8 cellular contexts compared by ENCODE assay signal in genomic region chr1:206769331-206769731, GRCh38. TPM values are rescaled to one million over a fixed set of nuclear protein-coding genes. Genes with fewer than 3 reads are reported as not detected.
A peak's percentile ranks its signal among the peaks of the same experiment; 100 is the strongest.
DNase-seq lines count a peak whose midpoint lies in the region; ATAC-seq and TF ChIP-seq lines count a peak whose summit lies in the region.

No MANE protein-coding gene starts in this region.

- CTCF ChIA-PET in activated B cell treated with CpG ODN at 0.5 μM for 24 hours (lab: Charles Lee) (interaction anchor here (0.7 to 8.2 kb wide), 3 partner anchors 30 to 40 kb away, joined by 3 to 49 read pairs (median 3); no protein-coding TSS in a partner anchor), HEK293T (lab: Yijun Ruan, JAX) (interaction anchor here (0.6 kb wide), 1 partner anchor 11 kb away, joined by 3 read pairs; no protein-coding TSS in a partner anchor)

- H3K4me1 Mint-ChIP-seq in activated B cell treated with CpG ODN at 0.5 μM for 24 hours, result peaks cover 81% of the 10 kb centered on the region

- POLR2A ChIA-PET in activated B cell treated with CpG ODN at 0.5 μM for 24 hours (lab: Charles Lee), result interaction anchor here (0.7 to 8.0 kb wide), 9 partner anchors 13 to 34 kb away, joined by 3 to 67 read pairs (median 4); no protein-coding TSS in a partner anchor
- POLR2A ChIA-PET in HEK293T (lab: Yijun Ruan, JAX), result no interaction called here

- intact Hi-C loops in activated B cell treated with CpG ODN at 0.5 μM for 24 hours (cut with micrococcal nuclease), result no loop called here

- peak overlapping the region; percentile 42 for H3K4me3 Mint-ChIP-seq in activated B cell treated with CpG ODN at 0.5 μM for 24 hours

- peak overlapping the region; percentile 59 for H3K27ac Mint-ChIP-seq in activated B cell treated with CpG ODN at 0.5 μM for 24 hours

- TF ChIP-seq CTCF in activated B cell treated with CpG ODN at 0.5 μM for 24 hours (IDR thresholded peaks at IDR 0.05), result no peak

- H3K27me3 Mint-ChIP-seq in activated B cell treated with CpG ODN at 0.5 μM for 24 hours, result no peaks in the 10 kb centered on the region

- ATAC-seq in GM18868 (IDR thresholded peaks at IDR 0.05; ENCODE audit: unreplicated experiment), result peak; percentile 64
- peak; percentile 54 for ATAC-seq in HG02642 (IDR thresholded peaks at IDR 0.05; ENCODE audit: poor library complexity, unreplicated experiment)
- peak; percentile 59 for ATAC-seq in activated B cell treated with CpG ODN at 0.5 μM for 24 hours (ENCODE audit: low read depth)

- no peaks in the 10 kb centered on the region for H3K36me3 Mint-ChIP-seq in activated B cell treated with CpG ODN at 0.5 μM for 24 hours (ENCODE audit: low read depth)

- DNase-seq in activated B cell treated with CpG ODN at 0.5 μM for 24 hours, result no peak
- DNase-seq in stimulated activated CD4-positive, alpha-beta T cell treated with anti-CD3 and anti-CD28 coated beads, Interleukin-12 subunit alpha, Interleukin-12 subunit beta, amount 100 ng/mL, for 48 hours (ENCODE audit: low read depth in 2 of 3, low spot score in 1 of 3), result peak; percentile 52 to 63 (median 62)
- no peak for DNase-seq in GDM1 (lab: John Stamatoyannopoulos, UW)
- no peak for DNase-seq in D341Med (ENCODE audit: low spot score)
- no peak for DNase-seq in NCI-H1105 (lab: John Stamatoyannopoulos, UW)
- no peak for DNase-seq in HEK293T (ENCODE audit: extremely low spot score)

- peaks cover 1% of the 10 kb centered on the region for H3K9me3 Mint-ChIP-seq in activated B cell treated with CpG ODN at 0.5 μM for 24 hours

TF ChIP-seq in HEK293T, 16 proteins besides CTCF, POLR2A, EP300 and RAD21:
- TF ChIP-seq TARDBP (IDR thresholded peaks at IDR 0.05) (no peak), LEF1 (IDR thresholded peaks at IDR 0.05; ENCODE audit: borderline replicate concordance) (no peak), ZNF384 (IDR thresholded peaks at IDR 0.05) (no peak), BHLHE40 (IDR thresholded peaks at IDR 0.05; ENCODE audit: borderline replicate concordance) (no peak), ELF4 (IDR thresholded peaks at IDR 0.05) (no peak), PKNOX1 (IDR thresholded peaks at IDR 0.05) (no peak), HDGF (IDR thresholded peaks at IDR 0.05; ENCODE audit: borderline replicate concordance) (no peak), L3MBTL2 (conservative IDR thresholded peaks at IDR 0.05) (no peak)

RNA-seq across cellular contexts. Expression of gene IL19, which starts 1.2 kb away (rescaled TPM):
- not detected in 2 replicates for total RNA-seq in activated B cell treated with CpG ODN at 0.5 μM for 24 hours

RNA-seq across cellular contexts. Expression of gene IL10, which starts 3.0 kb away (rescaled TPM):
- 2.8 and 3.4 TPM in 2 replicates for total RNA-seq in activated B cell treated with CpG ODN at 0.5 μM for 24 hours

Comparison
In these comparisons a context has a peak if more than half of its experiments do, and no peak if none do; other contexts are left out.
1. DNase-seq: peak in stimulated activated CD4-positive, alpha-beta T cell treated with anti-CD3 and anti-CD28 coated beads, Interleukin-12 subunit alpha, Interleukin-12 subunit beta, amount 100 ng/mL, for 48 hours (3 of 3); none in activated B cell treated with CpG ODN at 0.5 μM for 24 hours (single experiment), GDM1 (single experiment), D341Med (single experiment), NCI-H1105 (single experiment) and HEK293T (single experiment).
2. Peak in every context shown above with its lines, with median percentiles within 50 percentile points of each other: ATAC-seq.